ENCODE assay signal across 11 cellular contexts in genomic region chr7:73704640-73705550, GRCh38. TPM values are rescaled to one million over a fixed set of nuclear protein-coding genes. Genes with fewer than 3 reads are reported as not detected.
DNase-seq lines count a peak whose midpoint lies in the region; TF ChIP-seq lines count a peak whose summit lies in the region.
"Had no signal": no experiment of that assay in that cellular context is flagged by ENCODE, and none has a peak within 500 bp of the region (broad histone marks: within the 10 kb centered on the region; RNA-seq: fewer than 3 reads in every experiment).

No MANE protein-coding gene starts in this region.

- no peak overlapping the region for H3K4me3 ChIP-seq in osteoblast (ENCODE audit: insufficient read depth, low read length)

- no peak overlapping the region for H2AFZ ChIP-seq in osteoblast (ENCODE audit: low read length)

- peaks cover 64% of the 10 kb centered on the region for H4K20me1 ChIP-seq in osteoblast (ENCODE audit: insufficient read depth, low read length)

- POLR2A ChIA-PET in GM10248 (lab: Yijun Ruan, JAX), result interaction anchor here (0.6 to 1.2 kb wide), 3 partner anchors 14 to 39 kb away, joined by 3 to 5 read pairs (median 3); no protein-coding TSS in a partner anchor

- H3K9me3 ChIP-seq in osteoblast (ENCODE audit: low read depth, low read length), result no peaks in the 10 kb centered on the region
- H3K9me3 ChIP-seq: neutrophil had no signal

- no peak for TF ChIP-seq CTCF in osteoblast (IDR thresholded peaks at IDR 0.05; ENCODE audit: extremely low read depth, low read depth, low read length)
- no peak for TF ChIP-seq CTCF in GM10248 (IDR thresholded peaks at IDR 0.05; ENCODE audit: control extremely low read depth, extremely low read depth, low read depth, missing control alignments)

- CTCF ChIA-PET in GM10248 (lab: Yijun Ruan, JAX), result interaction anchor here (1.1 to 3.1 kb wide), 4 partner anchors 8 to 98 kb away, joined by 4 to 11 read pairs (median 4); no protein-coding TSS in a partner anchor

- H3K27me3 ChIP-seq in osteoblast (ENCODE audit: insufficient read depth, low read length), result no peaks in the 10 kb centered on the region

- H3K36me3 ChIP-seq in osteoblast (ENCODE audit: insufficient read depth, low read length), result peaks cover 61% of the 10 kb centered on the region

- peaks cover 50% of the 10 kb centered on the region for H3K79me2 ChIP-seq in osteoblast (ENCODE audit: insufficient read depth, low read length)

- H3K4me2 ChIP-seq in osteoblast (ENCODE audit: insufficient read depth, low read length), result peak overlapping the region; percentile 41

- DNase-seq in DMS 273 (lab: John Stamatoyannopoulos, UW; ENCODE audit: unreplicated experiment) (peak; percentile 97), NCI-H82 treated with DMSO at 0.1 percent for 48 hours (lab: John Stamatoyannopoulos, UW; ENCODE audit: unreplicated experiment) (peak; percentile 48), epidermal melanocyte (ENCODE audit: insufficient read length, low spot score) (peak; percentile 17), osteoblast (ENCODE audit: insufficient read length, low spot score, missing footprints) (peak; percentile 99), NCI-H748 treated with DMSO at 0.1 percent for 48 hours (lab: John Stamatoyannopoulos, UW) (no peak), mesenteric fat pad (ENCODE audit: low spot score) (no peak), GM10248 (ENCODE audit: extremely low spot score) (no peak), NCI-H1092 (lab: John Stamatoyannopoulos, UW) (no peak)
- DNase-seq: DMS153 had no signal

- peaks cover 31% of the 10 kb centered on the region for H3K4me1 ChIP-seq in osteoblast (ENCODE audit: insufficient read depth, low read length)

- H3K27ac ChIP-seq in osteoblast (ENCODE audit: low read depth, low read length), result peak overlapping the region; percentile 53
- H3K27ac ChIP-seq: neutrophil, VCaP had no signal

RNA-seq across cellular contexts. Expression of gene STX1A, which starts 14.6 kb away (rescaled TPM):
- 15.9 and 17.4 TPM in 2 replicates for total RNA-seq in osteoblast
- total RNA-seq in mesenteric fat pad, result 3.5 TPM

RNA-seq across cellular contexts. Expression of gene BUD23, which starts 21.5 kb away (rescaled TPM):
- total RNA-seq in osteoblast (33.9 and 36.9 TPM in 2 replicates), mesenteric fat pad (51.9 TPM)

RNA-seq across cellular contexts. Expression of gene DNAJC30, which starts 21.6 kb away (rescaled TPM):
- 2.9 TPM in 2 replicates for total RNA-seq in osteoblast
- 11.7 TPM for total RNA-seq in mesenteric fat pad

RNA-seq across cellular contexts. Expression of gene ABHD11, which starts 33.7 kb away (rescaled TPM):
- total RNA-seq in osteoblast (6.5 and 8.7 TPM in 2 replicates), mesenteric fat pad (14.3 TPM)

RNA-seq across cellular contexts. Expression of gene VPS37D, which starts 37.3 kb away (rescaled TPM):
- total RNA-seq in osteoblast, result 5.8 and 5.9 TPM in 2 replicates
- 2.0 TPM for total RNA-seq in mesenteric fat pad

Comparison
In these comparisons a context has a peak if more than half of its experiments do, and no peak if none do; other contexts are left out.
1. DNase-seq: peak in DMS 273 (single experiment), NCI-H82 treated with DMSO at 0.1 percent for 48 hours (single experiment), epidermal melanocyte (single experiment) and osteoblast (single experiment); none in NCI-H748 treated with DMSO at 0.1 percent for 48 hours (single experiment), mesenteric fat pad (single experiment), GM10248 (single experiment) and NCI-H1092 (single experiment).